11 cellular contexts compared by ENCODE assay signal in the genomic region with DNA sequence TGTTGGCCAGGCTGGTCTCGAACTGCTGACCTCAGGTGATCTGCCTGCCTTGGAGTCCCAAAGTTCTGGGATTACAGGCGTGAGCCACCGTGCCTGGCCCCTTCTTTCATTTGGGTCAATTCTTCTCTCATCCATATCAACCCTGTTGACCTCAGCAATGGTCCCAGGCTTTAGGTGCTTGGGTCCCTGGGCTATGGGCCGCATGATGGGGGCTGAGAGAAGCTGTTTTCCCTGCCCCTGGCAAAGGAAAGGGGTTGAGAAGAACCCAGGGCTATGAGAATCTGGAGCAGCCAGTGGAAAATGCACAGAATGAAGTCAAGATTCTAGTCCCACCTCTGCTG.
DNase-seq lines count a peak whose midpoint lies in the region; ATAC-seq and TF ChIP-seq lines count a peak whose summit lies in the region.
"Had no signal": no experiment of that assay in that cellular context is flagged by ENCODE, and none has a peak within 500 bp of the region (broad histone marks: within the 10 kb centered on the region; RNA-seq: fewer than 3 reads in every experiment).

No MANE protein-coding gene starts in this region.

- peaks cover 49% of the 10 kb centered on the region for H3K4me1 ChIP-seq in left ventricle myocardium inferior
- peaks cover 13% of the 10 kb centered on the region for H3K4me1 ChIP-seq in rectal smooth muscle tissue (ENCODE audit: control insufficient read depth, insufficient read depth, low read length)
- peaks cover 46% of the 10 kb centered on the region for H3K4me1 ChIP-seq in vagina

- H3K9me3 ChIP-seq in left ventricle myocardium inferior (replicated peaks) (no peaks in the 10 kb centered on the region), vagina (no peaks in the 10 kb centered on the region)

- H3K4me3 ChIP-seq in left ventricle myocardium inferior (no peak overlapping the region), rectal smooth muscle tissue (ENCODE audit: low read length) (no peak overlapping the region), vagina (no peak overlapping the region)
- H3K4me3 ChIP-seq: GM23248, SK-N-MC, skin epidermis had no signal

- peaks cover 12% of the 10 kb centered on the region for H3K36me3 ChIP-seq in left ventricle myocardium inferior
- H3K36me3 ChIP-seq in rectal smooth muscle tissue (ENCODE audit: control insufficient read depth, insufficient read depth, low read length), result no peaks in the 10 kb centered on the region
- H3K36me3 ChIP-seq in vagina, result peaks cover 0 to 7% of the 10 kb centered on the region in 2 donors

- intact Hi-C loops in left ventricle myocardium inferior (cut with micrococcal nuclease) (loop anchor here (5.0 to 10.0 kb wide), 2 partner anchors 104 to 172 kb away; no protein-coding TSS in a partner anchor), cardiac septum (cut with DNase I) (loop anchor here (5.0 to 10.0 kb wide), 2 partner anchors 169 to 412 kb away; partner anchors contain the start of gene SPATA20), vagina (cut with DNase I) (no loop called here)

- TF ChIP-seq CTCF in left ventricle myocardium inferior (IDR thresholded peaks at IDR 0.05; ENCODE audit: borderline replicate concordance) (no peak), vagina (IDR thresholded peaks at IDR 0.05) (no peak)

- H3K27ac ChIP-seq in left ventricle myocardium inferior (replicated peaks), result peak overlapping the region; percentile 82
- peak overlapping the region; percentile 30 for H3K27ac ChIP-seq in cingulate gyrus (ENCODE audit: low read depth, low read length)
- peak overlapping the region; percentile 16 for H3K27ac ChIP-seq in rectal smooth muscle tissue (ENCODE audit: low read depth, low read length)
- peak overlapping the region; percentile 93 for H3K27ac ChIP-seq in vagina
- H3K27ac ChIP-seq: GM23248, SK-N-MC had no signal

- no peak for ATAC-seq in esophagus mucosa
- no peak for ATAC-seq in HG02981 (IDR thresholded peaks at IDR 0.05; ENCODE audit: unreplicated experiment)

- DNase-seq in left ventricle myocardium inferior (no peak), cardiac septum (ENCODE audit: low spot score) (no peak), vagina (ENCODE audit: extremely low spot score in 2 of 2) (no peak), retina (no peak)

- no peak overlapping the region for H3K9ac ChIP-seq in rectal smooth muscle tissue (ENCODE audit: low read length)
- H3K9ac ChIP-seq: GM23248 had no signal

- TF ChIP-seq POLR2A in vagina (IDR thresholded peaks at IDR 0.05), result no peak

- H3K27me3 ChIP-seq in left ventricle myocardium inferior (ENCODE audit: low read depth) (no peaks in the 10 kb centered on the region), rectal smooth muscle tissue (ENCODE audit: control insufficient read depth, insufficient read depth, low read length) (no peaks in the 10 kb centered on the region), vagina (no peaks in the 10 kb centered on the region)

Comparison
In these comparisons a context has a peak if more than half of its experiments do, and no peak if none do; other contexts are left out.
1. H3K27ac ChIP-seq: peak in every context shown above with its lines; median percentile 93 in vagina; 82 in left ventricle myocardium inferior; 30 in cingulate gyrus; 16 in rectal smooth muscle tissue.